Comparison of ENCODE assay signal across 8 cellular contexts in genomic region chr17:51119415-51120356, GRCh38. TPM values are rescaled to one million over a fixed set of nuclear protein-coding genes. Genes with fewer than 3 reads are reported as not detected.
DNase-seq lines count a peak whose midpoint lies in the region; TF ChIP-seq lines count a peak whose summit lies in the region.

No MANE protein-coding gene starts in this region.

- H3K27me3 ChIP-seq in colonic mucosa = no peaks in the 10 kb centered on the region

- H3K27ac ChIP-seq in colonic mucosa = peak overlapping the region; percentile 98

- H3K36me3 ChIP-seq in colonic mucosa = no peaks in the 10 kb centered on the region

- H3K4me3 ChIP-seq in GM08714 (ENCODE audit: low read length) (peak overlapping the region; percentile 83), colonic mucosa (peak overlapping the region; percentile 77)

- peak overlapping the region; percentile 93 to 99 for H3K9ac ChIP-seq in colonic mucosa (ENCODE audit: low read depth in 2 of 2, low read length in 2 of 2)

- peaks cover 3% of the 10 kb centered on the region for H3K4me1 ChIP-seq in colonic mucosa

- intact Hi-C loops in colonic mucosa (cut with DNase I) = no loop called here

- no peak for TF ChIP-seq CTCF in colonic mucosa (IDR thresholded peaks at IDR 0.05)

- H3K9me3 ChIP-seq in colonic mucosa = no peaks in the 10 kb centered on the region

- DNase-seq in H4 (ENCODE audit: low spot score) (peak; percentile 52), LoVo (ENCODE audit: low spot score) (peak; percentile 38), colonic mucosa (peak; percentile 58), kidney glomerular epithelial cell (lab: John Stamatoyannopoulos, UW) (peak; percentile 36), SHP77 (lab: John Stamatoyannopoulos, UW) (no peak)
- peak; percentile 20 for DNase-seq in activated CD4-positive, alpha-beta T cell treated with anti-CD3 and anti-CD28 coated beads for 1 hour
- peak; percentile 14 for DNase-seq in stimulated activated CD4-positive, alpha-beta T cell treated with anti-CD3 and anti-CD28 coated beads, Interleukin-2, amount 100 ng/mL, for 4 hours (ENCODE audit: low read depth)

RNA-seq across cellular contexts. Expression of gene SPAG9, which starts 1.0 kb away (rescaled TPM):
- total RNA-seq in H4 (2014; rRNA removed; shearing (Covaris generic)) = 35.1 and 39.8 TPM in 2 replicates
- total RNA-seq in colonic mucosa = 10 to 100 TPM; 46.0 to 67.0 TPM

RNA-seq across cellular contexts. Expression of gene NME1, which starts 33.7 kb away (rescaled TPM):
- total RNA-seq in H4 (2014; rRNA removed; shearing (Covaris generic)) = 510 and 574 TPM in 2 replicates
- 100 to 1,000 TPM in 1 of 2 donors, 10 to 100 TPM in 1; 37.1 to 168 TPM for total RNA-seq in colonic mucosa

RNA-seq across cellular contexts. Expression of gene NME2, which starts 46.5 kb away (rescaled TPM):
- total RNA-seq in H4 (2014; rRNA removed; shearing (Covaris generic)) = 954 and 1,318 TPM in 2 replicates
- total RNA-seq in colonic mucosa = 100 to 1,000 TPM; 428 to 708 TPM

Comparison
In these comparisons a context has a peak if more than half of its experiments do, and no peak if none do; other contexts are left out.
1. DNase-seq: peak in H4 (single experiment), LoVo (single experiment), activated CD4-positive, alpha-beta T cell treated with anti-CD3 and anti-CD28 coated beads for 1 hour (single experiment), colonic mucosa (single experiment), kidney glomerular epithelial cell (single experiment) and stimulated activated CD4-positive, alpha-beta T cell treated with anti-CD3 and anti-CD28 coated beads, Interleukin-2, amount 100 ng/mL, for 4 hours (single experiment); none in SHP77 (0 of 2).